In the genomic region with DNA sequence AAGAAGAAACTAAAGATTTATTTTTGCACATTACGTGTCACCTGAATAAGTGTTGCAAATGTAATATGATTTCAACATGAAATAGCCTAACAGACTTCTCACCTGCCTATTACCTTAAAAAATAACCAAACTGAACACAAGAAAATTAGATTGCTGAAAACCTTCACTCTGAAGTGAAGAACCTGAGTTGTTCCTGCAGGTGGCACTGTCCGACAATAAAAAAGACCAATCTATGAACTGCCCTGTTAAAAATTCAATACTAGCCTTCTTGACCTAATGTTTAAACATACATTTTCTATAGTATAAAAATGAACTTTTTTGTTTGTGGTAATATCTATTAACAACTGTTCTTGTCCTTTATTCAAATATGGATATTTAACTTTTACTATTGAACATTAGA, we compare ENCODE assay signal across 8 cellular contexts.
DNase-seq lines count a peak whose midpoint lies in the region; ATAC-seq, FAIRE-seq and TF ChIP-seq lines count a peak whose summit lies in the region.

No MANE protein-coding gene starts in this region.

- intact Hi-C loops in K562 (cut with micrococcal nuclease) (loop anchor here (1.0 kb wide), 2 partner anchors 742 to 819 kb away; no protein-coding TSS in a partner anchor), left lung (cut with DNase I) (loop anchor here in 1 of 2 donors (5.0 kb wide), 1 partner anchor 741 kb away; no protein-coding TSS in a partner anchor), uterus (cut with DNase I; ENCODE audit: low total_unique reads) (no loop called here), aorta (cut with DNase I) (loop anchor here (5.0 kb wide), 2 partner anchors 741 to 746 kb away; no protein-coding TSS in a partner anchor)

- ATAC-seq in K562 (peak; percentile 76), left lung (peak; percentile 92), aorta (ENCODE audit: low FRiP score) (no peak)

- no peak overlapping the region for H3K9ac ChIP-seq in K562 (ENCODE audit: insufficient read depth in 1 of 2, low read depth in 2 of 2, low read length in 2 of 2)

- POLR2A ChIA-PET in HEK293 (lab: Yijun Ruan, JAX) (no interaction called here), K562 (lab: Yijun Ruan, JAX) (no interaction called here)

- no TSS peak for BruUV-seq in K562 (replicated peaks; lab: Mats Ljungman, UMichigan)

- no peaks in the 10 kb centered on the region for H3K79me2 ChIP-seq in K562 (ENCODE audit: control insufficient read depth, insufficient read depth, low read length)

- TF ChIP-seq CTCF in HEK293 (tag by site-specific recombination; IDR thresholded peaks at IDR 0.05) (no peak), K562 (IDR thresholded peaks at IDR 0.05 in 2 of 3, conservative IDR thresholded peaks at IDR 0.05 in 1 of 3; ENCODE audit: insufficient read depth in 2 of 3, low read depth in 1 of 3, low read length in 3 of 3) (peak; percentile 27 to 64 (median 40); a peak in 3 of 6 replicates), left lung (IDR thresholded peaks at IDR 0.05) (peak; percentile 33 to 38), uterus (IDR thresholded peaks at IDR 0.05) (peak; percentile 32 to 52 (median 42))

- H3K27me3 ChIP-seq in K562 (ENCODE audit: control insufficient read depth in 2 of 2, insufficient read depth in 2 of 2, low read length in 2 of 2), result no peaks in the 10 kb centered on the region
- H3K27me3 ChIP-seq in left lung, result no peaks in the 10 kb centered on the region
- no peaks in the 10 kb centered on the region for H3K27me3 ChIP-seq in uterus
- H3K27me3 ChIP-seq in aorta (ENCODE audit: control insufficient read depth in 1 of 2, insufficient read depth in 2 of 2, low read length in 1 of 2), result no peaks in the 10 kb centered on the region

- peak; percentile 55 to 60 for TF ChIP-seq RAD21 in K562 (CRISPR knock-in tag; conservative IDR thresholded peaks at IDR 0.05 in 1 of 2, IDR thresholded peaks at IDR 0.05 in 1 of 2)

- WGBS in K562 (ENCODE audit: insufficient coverage, low coverage, missing lambda C conversion rate), result 0% methylated on average over 2 of the region's 2 CpGs
- WGBS in aorta, 2 donors, result 9 to 12% methylated on average over 2 of the region's 2 CpGs

- no peak for TF ChIP-seq EP300 in K562 (IDR thresholded peaks at IDR 0.05; ENCODE audit: low read length)

- peak; percentile 6 for FAIRE-seq in K562 (lab: Jason Lieb, UNC)

- no peaks in the 10 kb centered on the region for H4K20me1 ChIP-seq in K562 (replicated peaks; ENCODE audit: control insufficient read depth, insufficient read depth, low read length)

- H3K36me3 ChIP-seq in HEK293 (ENCODE audit: control insufficient read depth in 2 of 2, insufficient read depth in 1 of 2, low read length in 2 of 2) (no peaks in the 10 kb centered on the region), K562 (ENCODE audit: control insufficient read depth, insufficient read depth, low read length) (no peaks in the 10 kb centered on the region), left lung (no peaks in the 10 kb centered on the region), uterus (no peaks in the 10 kb centered on the region), aorta (ENCODE audit: control insufficient read depth in 1 of 2, insufficient read depth in 2 of 2, low read length in 1 of 2) (no peaks in the 10 kb centered on the region)

- H2AFZ ChIP-seq in K562 (ENCODE audit: low read depth, low read length), result no peak overlapping the region

- no peaks in the 10 kb centered on the region for H3K4me1 ChIP-seq in HEK293 (ENCODE audit: control insufficient read depth, insufficient read depth, low read length)
- no peaks in the 10 kb centered on the region for H3K4me1 ChIP-seq in K562 (replicated peaks in 1 of 2; ENCODE audit: control insufficient read depth in 2 of 2, insufficient read depth in 2 of 2, low read length in 2 of 2)
- H3K4me1 ChIP-seq in left lung, result no peaks in the 10 kb centered on the region
- H3K4me1 ChIP-seq in uterus, result no peaks in the 10 kb centered on the region
- H3K4me1 ChIP-seq in aorta (ENCODE audit: control insufficient read depth in 1 of 2, insufficient read depth in 2 of 2, low read length in 2 of 2), result peaks cover 0 to 2% of the 10 kb centered on the region in 2 donors

- TF ChIP-seq POLR2A in K562 (conservative IDR thresholded peaks at IDR 0.05), result no peak
- no peak for TF ChIP-seq POLR2A in uterus (IDR thresholded peaks at IDR 0.05)

- no peak overlapping the region for H3K4me2 ChIP-seq in K562 (ENCODE audit: insufficient read depth, low read length)

- DNase-seq in activated T-cell treated with anti-CD3 and anti-CD28 coated beads, Interleukin-2, amount 50 U/mL, for 48 hours, result peak; percentile 22 to 31
- DNase-seq in activated T-cell treated with anti-CD3 and anti-CD28 coated beads for 4 hours (no peak), NCI-H748 (lab: John Stamatoyannopoulos, UW; ENCODE audit: unreplicated experiment) (peak; percentile 49), K562 (ENCODE audit: extremely low read depth in 1 of 4, low spot score in 3 of 4) (peak; percentile 8 to 43 (median 12)), left lung (no peak), uterus (no peak), aorta (no peak)

- CTCF ChIA-PET in HEK293 (lab: Yijun Ruan, JAX), result interaction anchor here (0.6 to 0.7 kb wide), 3 partner anchors 283 to 790 kb away, joined by 3 to 5 read pairs (median 3); no protein-coding TSS in a partner anchor
- CTCF ChIA-PET in K562 (lab: Yijun Ruan, JAX; ENCODE audit: low intra/inter-chr PET ratio), result interaction anchor here (0.6 to 0.7 kb wide), 3 partner anchors 743 to 1614 kb away, joined by 3 read pairs; no protein-coding TSS in a partner anchor

- in situ Hi-C loops in K562 (cut with MboI), result loop anchor here (10.0 kb wide), 1 partner anchor 738 kb away; the partner anchor contains the start of gene ANOS1

- H3K4me3 ChIP-seq in HEK293 (ENCODE audit: low read depth, low read length), result no peak overlapping the region
- H3K4me3 ChIP-seq in K562, result no peak overlapping the region
- H3K4me3 ChIP-seq in left lung, result no peak overlapping the region
- H3K4me3 ChIP-seq in uterus, result no peak overlapping the region
- H3K4me3 ChIP-seq in aorta (ENCODE audit: low read length in 2 of 2), result no peak overlapping the region

- H3K9me1 ChIP-seq in K562 (ENCODE audit: control insufficient read depth, insufficient read depth, low read length), result no peaks in the 10 kb centered on the region

- H3K9me3 ChIP-seq in HEK293 (ENCODE audit: control insufficient read depth, insufficient read depth, low read depth, low read length), result no peaks in the 10 kb centered on the region
- no peaks in the 10 kb centered on the region for H3K9me3 ChIP-seq in K562 (replicated peaks; ENCODE audit: control insufficient read depth, insufficient read depth, low read depth, low read length)
- no peaks in the 10 kb centered on the region for H3K9me3 ChIP-seq in left lung
- no peaks in the 10 kb centered on the region for H3K9me3 ChIP-seq in uterus
- no peaks in the 10 kb centered on the region for H3K9me3 ChIP-seq in aorta (ENCODE audit: control insufficient read depth, low read length)

- no peak overlapping the region for H3K27ac ChIP-seq in HEK293 (ENCODE audit: extremely low read depth, low read depth, low read length)
- H3K27ac ChIP-seq in K562 (ENCODE audit: extremely low read depth, low read depth, low read length), result no peak overlapping the region
- no peak overlapping the region for H3K27ac ChIP-seq in left lung
- no peak overlapping the region for H3K27ac ChIP-seq in uterus
- no peak overlapping the region for H3K27ac ChIP-seq in aorta (ENCODE audit: low read depth in 1 of 2, low read length in 2 of 2)

TF ChIP-seq in HEK293, 187 proteins besides CTCF, POLR2A, EP300 and RAD21:
- TF ChIP-seq ZNF654 (tag by site-specific recombination; IDR thresholded peaks at IDR 0.05; ENCODE audit: low read depth) (peak; percentile 24; the same call in 1 of the 2 replicates), ZNF558 (tag by site-specific recombination; IDR thresholded peaks at IDR 0.05) (no peak)

TF ChIP-seq in K562, 482 proteins besides CTCF, POLR2A, EP300 and RAD21:
- TF ChIP-seq GATAD2B (IDR thresholded peaks at IDR 0.05; ENCODE audit: borderline replicate concordance), result no peak
- TF ChIP-seq, protein P1, sequence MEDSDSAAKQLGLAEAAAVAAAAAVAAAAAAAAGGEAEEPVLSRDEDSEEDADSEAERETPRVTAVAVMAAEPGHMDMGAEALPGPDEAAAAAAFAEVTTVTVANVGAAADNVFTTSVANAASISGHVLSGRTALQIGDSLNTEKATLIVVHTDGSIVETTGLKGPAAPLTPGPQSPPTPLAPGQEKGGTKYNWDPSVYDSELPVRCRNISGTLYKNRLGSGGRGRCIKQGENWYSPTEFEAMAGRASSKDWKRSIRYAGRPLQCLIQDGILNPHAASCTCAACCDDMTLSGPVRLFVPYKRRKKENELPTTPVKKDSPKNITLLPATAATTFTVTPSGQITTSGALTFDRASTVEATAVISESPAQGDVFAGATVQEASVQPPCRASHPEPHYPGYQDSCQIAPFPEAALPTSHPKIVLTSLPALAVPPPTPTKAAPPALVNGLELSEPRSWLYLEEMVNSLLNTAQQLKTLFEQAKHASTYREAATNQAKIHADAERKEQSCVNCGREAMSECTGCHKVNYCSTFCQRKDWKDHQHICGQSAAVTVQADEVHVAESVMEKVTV (CRISPR knock-in tag; IDR thresholded peaks at IDR 0.05), result peak; percentile 19; the same call in 1 of the 2 replicates

Comparison
In these comparisons a context has a peak if more than half of its experiments do, and no peak if none do; other contexts are left out.
1. DNase-seq: peak in activated T-cell treated with anti-CD3 and anti-CD28 coated beads, Interleukin-2, amount 50 U/mL, for 48 hours (2 of 2), NCI-H748 (single experiment) and K562 (4 of 4); none in activated T-cell treated with anti-CD3 and anti-CD28 coated beads for 4 hours (single experiment), left lung (0 of 2), uterus (0 of 2) and aorta (0 of 2).